1 cellular context compared by ENCODE assay signal in the genomic region with DNA sequence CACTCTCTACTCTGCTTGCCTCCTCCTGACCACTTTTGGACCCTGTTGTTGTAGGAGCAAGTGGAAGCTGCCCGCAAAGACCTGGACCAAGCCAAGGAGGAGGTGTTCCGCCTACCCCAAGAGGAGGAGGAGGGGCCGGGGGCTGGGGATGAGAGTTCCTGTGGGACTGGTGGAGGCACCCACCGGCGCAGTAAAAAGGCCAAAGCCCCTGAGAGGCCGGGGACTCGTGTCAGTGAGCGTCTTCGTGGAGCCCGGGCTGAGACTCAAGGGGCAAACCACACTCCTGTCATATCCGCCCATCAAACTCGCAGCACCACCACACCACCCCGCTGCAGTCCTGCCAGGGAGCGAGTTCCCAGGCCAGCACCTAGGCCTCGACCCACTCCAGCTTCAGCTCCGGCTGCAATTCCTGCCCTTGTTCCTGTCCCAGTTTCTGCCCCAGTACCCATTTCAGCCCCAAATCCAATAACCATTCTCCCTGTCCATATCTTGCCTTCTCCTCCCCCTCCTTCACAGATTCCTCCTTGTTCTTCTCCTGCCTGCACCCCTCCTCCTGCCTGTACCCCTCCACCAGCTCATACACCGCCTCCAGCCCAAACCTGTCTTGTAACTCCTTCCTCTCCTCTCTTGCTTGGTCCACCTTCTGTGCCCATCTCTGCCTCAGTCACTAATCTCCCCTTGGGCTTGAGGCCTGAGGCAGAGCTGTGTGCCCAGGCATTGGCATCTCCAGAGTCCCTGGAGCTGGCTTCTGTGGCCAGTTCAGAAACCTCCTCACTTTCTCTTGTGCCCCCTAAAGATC.
TF ChIP-seq lines count a peak whose summit lies in the region.

No MANE protein-coding gene starts in this region.

TF ChIP-seq in neural cell, 6 proteins besides CTCF, POLR2A, EP300 and RAD21 (continued from another document):
- TF ChIP-seq, protein P1, sequence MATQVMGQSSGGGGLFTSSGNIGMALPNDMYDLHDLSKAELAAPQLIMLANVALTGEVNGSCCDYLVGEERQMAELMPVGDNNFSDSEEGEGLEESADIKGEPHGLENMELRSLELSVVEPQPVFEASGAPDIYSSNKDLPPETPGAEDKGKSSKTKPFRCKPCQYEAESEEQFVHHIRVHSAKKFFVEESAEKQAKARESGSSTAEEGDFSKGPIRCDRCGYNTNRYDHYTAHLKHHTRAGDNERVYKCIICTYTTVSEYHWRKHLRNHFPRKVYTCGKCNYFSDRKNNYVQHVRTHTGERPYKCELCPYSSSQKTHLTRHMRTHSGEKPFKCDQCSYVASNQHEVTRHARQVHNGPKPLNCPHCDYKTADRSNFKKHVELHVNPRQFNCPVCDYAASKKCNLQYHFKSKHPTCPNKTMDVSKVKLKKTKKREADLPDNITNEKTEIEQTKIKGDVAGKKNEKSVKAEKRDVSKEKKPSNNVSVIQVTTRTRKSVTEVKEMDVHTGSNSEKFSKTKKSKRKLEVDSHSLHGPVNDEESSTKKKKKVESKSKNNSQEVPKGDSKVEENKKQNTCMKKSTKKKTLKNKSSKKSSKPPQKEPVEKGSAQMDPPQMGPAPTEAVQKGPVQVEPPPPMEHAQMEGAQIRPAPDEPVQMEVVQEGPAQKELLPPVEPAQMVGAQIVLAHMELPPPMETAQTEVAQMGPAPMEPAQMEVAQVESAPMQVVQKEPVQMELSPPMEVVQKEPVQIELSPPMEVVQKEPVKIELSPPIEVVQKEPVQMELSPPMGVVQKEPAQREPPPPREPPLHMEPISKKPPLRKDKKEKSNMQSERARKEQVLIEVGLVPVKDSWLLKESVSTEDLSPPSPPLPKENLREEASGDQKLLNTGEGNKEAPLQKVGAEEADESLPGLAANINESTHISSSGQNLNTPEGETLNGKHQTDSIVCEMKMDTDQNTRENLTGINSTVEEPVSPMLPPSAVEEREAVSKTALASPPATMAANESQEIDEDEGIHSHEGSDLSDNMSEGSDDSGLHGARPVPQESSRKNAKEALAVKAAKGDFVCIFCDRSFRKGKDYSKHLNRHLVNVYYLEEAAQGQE (IDR thresholded peaks at IDR 0.05; ENCODE audit: borderline replicate concordance), result no peak
- TF ChIP-seq MXI1 (conservative IDR thresholded peaks at IDR 0.05; ENCODE audit: poor library complexity, severe bottlenecking), result no peak
TF ChIP-seq in neural cell: peak in this region for 1.
